ENCODE assay signal across 1 cellular context in genomic region chr2:181891258-181891965, GRCh38.
TF ChIP-seq lines count a peak whose summit lies in the region.

Gene ITPRID2, plus strand, starts transcription at chr2:181891730. Its CDS starts 337 bp downstream, at chr2:181892067.

TF ChIP-seq in HepG2, 621 proteins besides CTCF, POLR2A, EP300 and RAD21 (continued from another document):
- TF ChIP-seq THAP9 (CRISPR knock-in tag; IDR thresholded peaks at IDR 0.05; ENCODE audit: borderline replicate concordance), result no peak
- peak; percentile 54 for TF ChIP-seq GABPA (IDR thresholded peaks at IDR 0.05; ENCODE audit: low read depth, low read length)
- no peak for TF ChIP-seq GABPA (CRISPR knock-in tag; IDR thresholded peaks at IDR 0.05; ENCODE audit: low read depth)
- no peak for TF ChIP-seq HNF1A (IDR thresholded peaks at IDR 0.05; ENCODE audit: low read depth)
- no peak for TF ChIP-seq HNF1A (CRISPR knock-in tag; IDR thresholded peaks at IDR 0.05; ENCODE audit: borderline replicate concordance)
- 0 out of 2 replicates have a peak, but pooled peaks have one; percentile 2 for TF ChIP-seq SRF (IDR thresholded peaks at IDR 0.05; ENCODE audit: low read depth, low read length)
- TF ChIP-seq ZNF616 (CRISPR knock-in tag; IDR thresholded peaks at IDR 0.05; ENCODE audit: low read depth), result peak; percentile 9; the same call in 1 of the 2 replicates
- TF ChIP-seq SRSF1 (optimal IDR thresholded peaks at IDR 0.05; ENCODE audit: low read depth, low read length), result no peak
- TF ChIP-seq SP5 (CRISPR knock-in tag; IDR thresholded peaks at IDR 0.05; ENCODE audit: borderline replicate concordance, low read depth), result peak; percentile 66
- TF ChIP-seq GATAD2A (CRISPR knock-in tag; IDR thresholded peaks at IDR 0.05), result peak; percentile 24; the same call in 1 of the 2 replicates
- TF ChIP-seq JDP2 (CRISPR knock-in tag; IDR thresholded peaks at IDR 0.05; ENCODE audit: borderline replicate concordance), result no peak; the same call in 1 of the 2 replicates
- no peak for TF ChIP-seq MTA1 (CRISPR knock-in tag; IDR thresholded peaks at IDR 0.05; ENCODE audit: borderline replicate concordance)
- peak; percentile 55 for TF ChIP-seq POLR2AphosphoS5 (IDR thresholded peaks at IDR 0.05; ENCODE audit: low read depth, low read length)
- no peak for TF ChIP-seq CENPT (CRISPR knock-in tag; IDR thresholded peaks at IDR 0.05; ENCODE audit: low read depth)
- TF ChIP-seq NAIF1 (CRISPR knock-in tag; IDR thresholded peaks at IDR 0.05; ENCODE audit: borderline replicate concordance), result 0 out of 2 replicates have a peak, but pooled peaks have one; percentile 9
- TF ChIP-seq MXI1 (IDR thresholded peaks at IDR 0.05; ENCODE audit: borderline replicate concordance, low read depth, low read length), result peak; percentile 33; the same call in 2 of the 3 replicates
- no peak for TF ChIP-seq SIX1 (CRISPR knock-in tag; IDR thresholded peaks at IDR 0.05; ENCODE audit: borderline replicate concordance)
- peak; percentile 28; the same call in 1 of the 2 replicates for TF ChIP-seq MAZ (IDR thresholded peaks at IDR 0.05; ENCODE audit: borderline replicate concordance, low read depth, low read length)
- TF ChIP-seq MAZ (CRISPR knock-in tag; IDR thresholded peaks at IDR 0.05; ENCODE audit: low read depth), result peak; percentile 62; the same call in 1 of the 2 replicates
- TF ChIP-seq SP140L (CRISPR knock-in tag; IDR thresholded peaks at IDR 0.05; ENCODE audit: borderline replicate concordance), result 0 out of 2 replicates have a peak, but pooled peaks have one; percentile 49
- peak; percentile 40; the same call in 1 of the 2 replicates for TF ChIP-seq SIN3A (IDR thresholded peaks at IDR 0.05; ENCODE audit: borderline replicate concordance, low read depth, low read length)
- TF ChIP-seq CHD4 (IDR thresholded peaks at IDR 0.05; ENCODE audit: borderline replicate concordance, low read length), result no peak
- 0 out of 2 replicates have a peak, but pooled peaks have one; percentile 12 for TF ChIP-seq ZBTB2 (CRISPR knock-in tag; IDR thresholded peaks at IDR 0.05; ENCODE audit: low read depth)
- no peak for TF ChIP-seq YEATS4 (CRISPR knock-in tag; IDR thresholded peaks at IDR 0.05; ENCODE audit: borderline replicate concordance)
- 0 out of 2 replicates have a peak, but pooled peaks have one; percentile 63 for TF ChIP-seq ZNF557 (CRISPR knock-in tag; IDR thresholded peaks at IDR 0.05)
